In the genomic region with DNA sequence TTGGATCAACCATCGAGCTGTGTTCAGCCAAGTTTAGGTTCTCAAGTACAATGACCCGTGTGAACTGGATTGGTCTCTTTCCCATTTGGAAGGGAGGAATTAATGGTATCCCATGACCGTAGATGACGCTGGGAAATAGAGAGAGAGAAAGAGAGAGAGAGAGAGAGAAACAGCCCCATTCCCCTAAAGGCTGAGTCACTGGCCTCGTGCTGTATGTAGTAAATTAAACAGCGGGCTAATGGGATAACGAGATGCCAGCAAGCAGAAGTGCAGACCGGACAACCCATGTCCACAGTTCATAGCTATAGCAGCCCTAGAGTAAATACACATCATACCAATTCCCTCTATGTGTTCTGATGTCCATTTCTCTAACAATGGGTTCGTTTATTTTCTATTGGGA, we compare ENCODE assay signal across 31 cellular contexts.
DNase-seq lines count a peak whose midpoint lies in the region; ATAC-seq and TF ChIP-seq lines count a peak whose summit lies in the region.
"Had no signal": no experiment of that assay in that cellular context is flagged by ENCODE, and none has a peak within 500 bp of the region (broad histone marks: within the 10 kb centered on the region; RNA-seq: fewer than 3 reads in every experiment).

No MANE protein-coding gene starts in this region.

- H3K27me3 Mint-ChIP-seq in stimulated activated naive CD8-positive, alpha-beta T cell treated with anti-CD3 and anti-CD28 coated beads, Interleukin-15, Interleukin-2, amounts not matched to agents 100 ng/mL and 50 ng/mL, for 24 hours, result peaks cover 6% of the 10 kb centered on the region
- peaks cover 7% of the 10 kb centered on the region for H3K27me3 Mint-ChIP-seq in stimulated activated naive CD8-positive, alpha-beta T cell treated with anti-CD3 and anti-CD28 coated beads, Interleukin-15, amount 100 ng/mL, for 72 hours
- peaks cover 1% of the 10 kb centered on the region for H3K27me3 Mint-ChIP-seq in activated T-helper 1 cell treated with anti-CD3 and anti-CD28 coated beads, Interleukin-12 subunit alpha, Interleukin-12 subunit beta, Interleukin-2, Interleukin-4 antibody, amounts not matched to agents 30 ng/mL and 10 ng/mL and 1 ng/mL, durations not matched to agents 14 hours and 24 hours and 36 hours (ENCODE audit: insufficient read depth)
- H3K27me3 Mint-ChIP-seq: activated naive CD8-positive, alpha-beta T cell; CD4-positive, alpha-beta memory T cell had no signal

- H3K9me3 ChIP-seq in iPS-15b (ENCODE audit: control insufficient read depth, insufficient read depth, low read length), result no peaks in the 10 kb centered on the region
- H3K9me3 ChIP-seq in neutrophil, result no peaks in the 10 kb centered on the region
- H3K9me3 ChIP-seq: esophagus squamous epithelium, gastroesophageal sphincter, left ventricle myocardium inferior, ovary, right atrium auricular region, SK-N-SH, spleen, suprapubic skin had no signal

- H3K4me3 ChIP-seq in iPS-15b (ENCODE audit: low read depth, low read length) (peak overlapping the region; percentile 5), neutrophil (ENCODE audit: low read depth in 1 of 2, low read length in 1 of 2) (no peak overlapping the region)
- H3K4me3 ChIP-seq: esophagus squamous epithelium, gastroesophageal sphincter, left ventricle myocardium inferior, ovary, right atrium auricular region, spleen, suprapubic skin had no signal

- H3K4me3 Mint-ChIP-seq in stimulated activated naive CD8-positive, alpha-beta T cell treated with anti-CD3 and anti-CD28 coated beads, Interleukin-15, Interleukin-2, amounts not matched to agents 100 ng/mL and 50 ng/mL, for 24 hours, result no peak overlapping the region
- no peak overlapping the region for H3K4me3 Mint-ChIP-seq in stimulated activated naive CD8-positive, alpha-beta T cell treated with anti-CD3 and anti-CD28 coated beads, Interleukin-15, amount 100 ng/mL, for 72 hours
- no peak overlapping the region for H3K4me3 Mint-ChIP-seq in activated T-helper 1 cell treated with anti-CD3 and anti-CD28 coated beads, Interleukin-12 subunit alpha, Interleukin-12 subunit beta, Interleukin-2, Interleukin-4 antibody, amounts not matched to agents 30 ng/mL and 10 ng/mL and 1 ng/mL, durations not matched to agents 14 hours and 24 hours and 36 hours
- H3K4me3 Mint-ChIP-seq: activated naive CD8-positive, alpha-beta T cell; CD4-positive, alpha-beta memory T cell; natural killer cell treated with Interleukin-12 subunit alpha and Interleukin-12 subunit beta and Interleukin-15 and Interleukin-18, amount 100 ng/mL, for 72 hours; T-helper 1 cell treated with Interleukin-12 subunit alpha and Interleukin-12 subunit beta and Interleukin-4 antibody, amounts not matched to agents 30 μg/mL and 1 μg/mL, for 36 hours had no signal

- ATAC-seq in stimulated activated naive CD8-positive, alpha-beta T cell treated with anti-CD3 and anti-CD28 coated beads, Interleukin-15, amount 100 ng/mL, for 72 hours, result no peak
- ATAC-seq in GM18511 (IDR thresholded peaks at IDR 0.05; ENCODE audit: unreplicated experiment), result no peak
- ATAC-seq: gastroesophageal sphincter; natural killer cell treated with Interleukin-12 subunit alpha and Interleukin-12 subunit beta and Interleukin-15 and Interleukin-18, amount 100 ng/mL, for 72 hours had no signal

- H3K27ac ChIP-seq in neutrophil, result peak overlapping the region; percentile 48
- H3K27ac ChIP-seq: esophagus squamous epithelium, gastroesophageal sphincter, left ventricle myocardium inferior, ovary, right atrium auricular region, suprapubic skin had no signal

- TF ChIP-seq CTCF in neutrophil (IDR thresholded peaks at IDR 0.05), result no peak

- peak overlapping the region; percentile 1 for H3K27ac Mint-ChIP-seq in stimulated activated naive CD8-positive, alpha-beta T cell treated with anti-CD3 and anti-CD28 coated beads, Interleukin-15, Interleukin-2, amounts not matched to agents 100 ng/mL and 50 ng/mL, for 24 hours
- H3K27ac Mint-ChIP-seq in stimulated activated naive CD8-positive, alpha-beta T cell treated with anti-CD3 and anti-CD28 coated beads, Interleukin-15, amount 100 ng/mL, for 72 hours, result no peak overlapping the region
- no peak overlapping the region for H3K27ac Mint-ChIP-seq in activated T-helper 1 cell treated with anti-CD3 and anti-CD28 coated beads, Interleukin-12 subunit alpha, Interleukin-12 subunit beta, Interleukin-2, Interleukin-4 antibody, amounts not matched to agents 30 ng/mL and 10 ng/mL and 1 ng/mL, durations not matched to agents 14 hours and 24 hours and 36 hours
- H3K27ac Mint-ChIP-seq: activated naive CD8-positive, alpha-beta T cell; CD4-positive, alpha-beta memory T cell; natural killer cell treated with Interleukin-12 subunit alpha and Interleukin-12 subunit beta and Interleukin-15 and Interleukin-18, amount 100 ng/mL, for 72 hours; T-helper 1 cell treated with Interleukin-12 subunit alpha and Interleukin-12 subunit beta and Interleukin-4 antibody, amounts not matched to agents 30 μg/mL and 1 μg/mL, for 36 hours had no signal

- H3K36me3 Mint-ChIP-seq in stimulated activated naive CD8-positive, alpha-beta T cell treated with anti-CD3 and anti-CD28 coated beads, Interleukin-15, Interleukin-2, amounts not matched to agents 100 ng/mL and 50 ng/mL, for 24 hours (ENCODE audit: low read depth), result no peaks in the 10 kb centered on the region
- H3K36me3 Mint-ChIP-seq in activated T-helper 1 cell treated with anti-CD3 and anti-CD28 coated beads, Interleukin-12 subunit alpha, Interleukin-12 subunit beta, Interleukin-2, Interleukin-4 antibody, amounts not matched to agents 30 ng/mL and 10 ng/mL and 1 ng/mL, durations not matched to agents 14 hours and 24 hours and 36 hours (ENCODE audit: low read depth), result no peaks in the 10 kb centered on the region
- H3K36me3 Mint-ChIP-seq: activated naive CD8-positive, alpha-beta T cell; CD4-positive, alpha-beta memory T cell; natural killer cell treated with Interleukin-12 subunit alpha and Interleukin-12 subunit beta and Interleukin-15 and Interleukin-18, amount 100 ng/mL, for 72 hours had no signal

- H3K36me3 ChIP-seq in iPS-15b (ENCODE audit: control insufficient read depth, insufficient read depth, low read length) (no peaks in the 10 kb centered on the region), neutrophil (no peaks in the 10 kb centered on the region)
- H3K36me3 ChIP-seq: gastroesophageal sphincter, left ventricle myocardium inferior, ovary, right atrium auricular region, suprapubic skin had no signal

- DNase-seq in stimulated activated naive CD8-positive, alpha-beta T cell treated with anti-CD3 and anti-CD28 coated beads, Interleukin-15, amount 100 ng/mL, for 72 hours, result no peak
- DNase-seq in iPS-NIHi7 (ENCODE audit: extremely low spot score) (no peak), NCI-H1092 treated with DMSO at 0.1 percent for 48 hours (lab: John Stamatoyannopoulos, UW) (no peak)
- DNase-seq in activated T-helper 1 cell treated with anti-CD3 and anti-CD28 coated beads, Interleukin-12 subunit alpha, Interleukin-12 subunit beta, Interleukin-2, Interleukin-4 antibody, amounts not matched to agents 30 ng/mL and 10 ng/mL and 1 ng/mL, durations not matched to agents 14 hours and 24 hours and 36 hours (ENCODE audit: low spot score), result no peak
- DNase-seq: 8988T; activated effector memory CD4-positive, alpha-beta T cell treated with Interleukin-2 at 50 U/mL for 16 hours; activated T-cell treated with anti-CD3 and anti-CD28 coated beads for 4 hours; aorta; caudate nucleus; CD4-positive, alpha-beta memory T cell; cortex of kidney; esophagus squamous epithelium; hippocampal formation; left ventricle myocardium inferior; NCI-H1105 treated with DMSO at 0.1 percent for 48 hours; NCI-H2029 treated with DMSO at 0.1 percent for 48 hours; NCI-H774; OCI-M1; ovary had no signal

- no peak overlapping the region for H3K9ac ChIP-seq in iPS-15b (ENCODE audit: low read depth, low read length)
- H3K9ac ChIP-seq: SK-N-SH had no signal

- intact Hi-C loops in activated T-helper 1 cell treated with anti-CD3 and anti-CD28 coated beads, Interleukin-12 subunit alpha, Interleukin-12 subunit beta, Interleukin-2, Interleukin-4 antibody, amounts not matched to agents 30 ng/mL and 10 ng/mL and 1 ng/mL, durations not matched to agents 14 hours and 24 hours and 36 hours (cut with micrococcal nuclease), result no loop called here

- no peaks in the 10 kb centered on the region for H3K27me3 ChIP-seq in iPS-15b (ENCODE audit: control insufficient read depth, insufficient read depth, low read length)
- no peaks in the 10 kb centered on the region for H3K27me3 ChIP-seq in neutrophil
- H3K27me3 ChIP-seq: esophagus squamous epithelium, gastroesophageal sphincter, ovary, right atrium auricular region, spleen, suprapubic skin had no signal

- no peaks in the 10 kb centered on the region for H3K9me3 Mint-ChIP-seq in stimulated activated naive CD8-positive, alpha-beta T cell treated with anti-CD3 and anti-CD28 coated beads, Interleukin-15, Interleukin-2, amounts not matched to agents 100 ng/mL and 50 ng/mL, for 24 hours
- H3K9me3 Mint-ChIP-seq in stimulated activated naive CD8-positive, alpha-beta T cell treated with anti-CD3 and anti-CD28 coated beads, Interleukin-15, amount 100 ng/mL, for 72 hours, result no peaks in the 10 kb centered on the region
- no peaks in the 10 kb centered on the region for H3K9me3 Mint-ChIP-seq in activated T-helper 1 cell treated with anti-CD3 and anti-CD28 coated beads, Interleukin-12 subunit alpha, Interleukin-12 subunit beta, Interleukin-2, Interleukin-4 antibody, amounts not matched to agents 30 ng/mL and 10 ng/mL and 1 ng/mL, durations not matched to agents 14 hours and 24 hours and 36 hours
- H3K9me3 Mint-ChIP-seq: CD4-positive, alpha-beta memory T cell; natural killer cell treated with Interleukin-12 subunit alpha and Interleukin-12 subunit beta and Interleukin-15 and Interleukin-18, amount 100 ng/mL, for 72 hours; T-helper 1 cell treated with Interleukin-12 subunit alpha and Interleukin-12 subunit beta and Interleukin-4 antibody, amounts not matched to agents 30 μg/mL and 1 μg/mL, for 36 hours had no signal

- H3K4me1 ChIP-seq in iPS-15b (ENCODE audit: control insufficient read depth, insufficient read depth, low read length) (peaks cover 22% of the 10 kb centered on the region), neutrophil (ENCODE audit: control insufficient read depth in 1 of 2, insufficient read depth in 1 of 2, low read depth in 1 of 2, low read length in 1 of 2) (peaks cover 5 to 12% of the 10 kb centered on the region in 2 experiments)
- H3K4me1 ChIP-seq: gastroesophageal sphincter, left ventricle myocardium inferior, right atrium auricular region, suprapubic skin had no signal

- peaks cover 7% of the 10 kb centered on the region for H3K4me1 Mint-ChIP-seq in stimulated activated naive CD8-positive, alpha-beta T cell treated with anti-CD3 and anti-CD28 coated beads, Interleukin-15, Interleukin-2, amounts not matched to agents 100 ng/mL and 50 ng/mL, for 24 hours (ENCODE audit: low read depth)
- H3K4me1 Mint-ChIP-seq in stimulated activated naive CD8-positive, alpha-beta T cell treated with anti-CD3 and anti-CD28 coated beads, Interleukin-15, amount 100 ng/mL, for 72 hours, result no peaks in the 10 kb centered on the region
- H3K4me1 Mint-ChIP-seq in activated T-helper 1 cell treated with anti-CD3 and anti-CD28 coated beads, Interleukin-12 subunit alpha, Interleukin-12 subunit beta, Interleukin-2, Interleukin-4 antibody, amounts not matched to agents 30 ng/mL and 10 ng/mL and 1 ng/mL, durations not matched to agents 14 hours and 24 hours and 36 hours (ENCODE audit: low read depth), result no peaks in the 10 kb centered on the region
- H3K4me1 Mint-ChIP-seq: CD4-positive, alpha-beta memory T cell had no signal
